ENCODE assay signal across 23 cellular contexts in the genomic region with DNA sequence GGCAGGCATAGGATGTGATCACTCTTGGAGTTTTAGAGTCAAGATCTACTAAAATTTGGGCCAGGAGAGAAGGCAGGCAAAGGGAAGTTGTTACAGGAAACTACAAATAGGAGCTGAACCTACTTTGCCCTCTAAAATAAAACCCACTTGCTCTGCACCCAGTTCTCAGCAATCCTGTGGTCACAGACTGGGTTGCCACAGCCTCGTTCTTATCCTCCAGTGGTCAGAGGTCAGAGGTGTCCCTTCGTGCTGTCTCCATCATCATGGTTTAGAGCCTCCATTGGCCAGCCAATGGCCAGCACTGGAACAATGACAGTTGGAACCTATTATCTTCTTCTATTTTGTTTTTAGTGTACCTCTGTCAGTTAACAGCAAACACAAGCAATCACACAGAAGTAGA.
DNase-seq lines count a peak whose midpoint lies in the region; ATAC-seq, FAIRE-seq and TF ChIP-seq lines count a peak whose summit lies in the region.
"Had no signal": no experiment of that assay in that cellular context is flagged by ENCODE, and none has a peak within 500 bp of the region (broad histone marks: within the 10 kb centered on the region; RNA-seq: fewer than 3 reads in every experiment).

No MANE protein-coding gene starts in this region.

- no peak for TF ChIP-seq CTCF in GM12878 (IDR thresholded peaks at IDR 0.05 in 2 of 3, conservative IDR thresholded peaks at IDR 0.05 in 1 of 3; ENCODE audit: control insufficient read depth in 2 of 3, extremely low read depth in 1 of 3, insufficient read depth in 1 of 3, low read depth in 3 of 3, low read length in 3 of 3)

- H3K9ac ChIP-seq in GM12878 (ENCODE audit: control insufficient read depth, insufficient read depth, low read length) (no peak overlapping the region), neuronal stem cell (ENCODE audit: low read depth, low read length, poor library complexity) (no peak overlapping the region)

- ATAC-seq in GM18907 (IDR thresholded peaks at IDR 0.05; ENCODE audit: unreplicated experiment) (peak; percentile 47), GM12878 (peak; percentile 31), HG03095 (IDR thresholded peaks at IDR 0.05; ENCODE audit: unreplicated experiment) (no peak)
- ATAC-seq: GM23338, Panc1, SK-N-SH treated with all-trans-retinoic acid at 6 μM for 48 hours had no signal

- no peak overlapping the region; the same call in 1 of the 2 replicates for H3K4me3 ChIP-seq in GM12878
- no peak overlapping the region for H3K4me3 ChIP-seq in neuronal stem cell (ENCODE audit: low read length in 2 of 2)
- H3K4me3 ChIP-seq: GM23338 had no signal

- no peak overlapping the region for H2BK15ac ChIP-seq in neuronal stem cell (ENCODE audit: low read length)

- H3K23ac ChIP-seq in neuronal stem cell (ENCODE audit: low read depth, low read length, poor library complexity) = no peak overlapping the region

- no peak overlapping the region for H2BK12ac ChIP-seq in neuronal stem cell (ENCODE audit: low read length)

- no peaks in the 10 kb centered on the region for H3K79me2 ChIP-seq in GM12878 (ENCODE audit: control insufficient read depth, insufficient read depth, low read length)

- no peak overlapping the region for H3K4ac ChIP-seq in neuronal stem cell (ENCODE audit: low read length)

- 0 out of 2 replicates have a peak, but pooled peaks cover 4% of the 10 kb centered on the region for H3K4me1 ChIP-seq in GM12878 (ENCODE audit: control insufficient read depth, insufficient read depth, low read length)
- peaks cover 7 to 19% of the 10 kb centered on the region in 2 donors for H3K4me1 ChIP-seq in neuronal stem cell (ENCODE audit: control insufficient read depth in 2 of 2, insufficient read depth in 1 of 2, low read depth in 1 of 2, low read length in 2 of 2)

- H3K27me3 ChIP-seq in GM12878 (replicated peaks in 1 of 2; ENCODE audit: control insufficient read depth in 2 of 2, insufficient read depth in 2 of 2, low read length in 1 of 2) = no peaks in the 10 kb centered on the region
- no peaks in the 10 kb centered on the region for H3K27me3 ChIP-seq in neuronal stem cell (ENCODE audit: control insufficient read depth in 3 of 3, insufficient read depth in 3 of 3, low read depth in 1 of 3, low read length in 3 of 3)

- no peaks in the 10 kb centered on the region for H4K20me1 ChIP-seq in GM12878 (ENCODE audit: control insufficient read depth, insufficient read depth)

- H3K18ac ChIP-seq in neuronal stem cell (ENCODE audit: low read length) = no peak overlapping the region

- H3K27ac ChIP-seq in GM12878 (ENCODE audit: control insufficient read depth, insufficient read depth) (no peak overlapping the region; the same call in 1 of the 2 replicates), neuronal stem cell (replicated peaks; ENCODE audit: low read length) (no peak overlapping the region)

- no peak overlapping the region for H2AK5ac ChIP-seq in neuronal stem cell (ENCODE audit: low read depth, low read length)

- H3K36me3 Mint-ChIP-seq in activated T-cell treated with anti-CD3 and anti-CD28 coated beads, Interleukin-2, amount 50 U/mL, for 24 hours (ENCODE audit: low read depth) = no peaks in the 10 kb centered on the region

- peaks cover 3% of the 10 kb centered on the region for H3K27me3 Mint-ChIP-seq in activated T-cell treated with anti-CD3 and anti-CD28 coated beads, Interleukin-2, amount 50 U/mL, for 24 hours

- no peak overlapping the region for H3K4me3 Mint-ChIP-seq in activated T-cell treated with anti-CD3 and anti-CD28 coated beads, Interleukin-2, amount 50 U/mL, for 24 hours
- H3K4me3 Mint-ChIP-seq: GM23338 had no signal

- no peak for TF ChIP-seq RAD21 in GM12878 (IDR thresholded peaks at IDR 0.05; ENCODE audit: insufficient read depth, low read depth, low read length)

- RAD21 ChIA-PET in GM12878 (lab: Charles Lee; ENCODE audit: unreplicated experiment) = no interaction called here

- H3K4me2 ChIP-seq in GM12878 (ENCODE audit: control insufficient read depth, insufficient read depth) (peak overlapping the region; percentile 25; the same call in 1 of the 2 replicates), neuronal stem cell (ENCODE audit: insufficient read depth, low read length, poor library complexity, severe bottlenecking) (no peak overlapping the region)
- H3K4me2 ChIP-seq: GM23338 had no signal

- DNase-seq in MV-4-11 (lab: John Stamatoyannopoulos, UW) (peak; percentile 84), GM12878 (ENCODE audit: low read depth, low spot score) (no peak), neuronal stem cell (ENCODE audit: low spot score) (no peak), NOMO-1 (lab: John Stamatoyannopoulos, UW; ENCODE audit: unreplicated experiment in 2 of 2) (no peak)
- DNase-seq in activated T-cell treated with anti-CD3 and anti-CD28 coated beads, Interleukin-2, amount 50 U/mL, for 24 hours = no peak
- DNase-seq: DMS53, EL, GF-D8, HCEC 1CT, MM.1S, NCI-H1092, NCI-H1436, NCI-H187 treated with DMSO at 0.1 percent for 48 hours, NCI-H2107, NCI-H446 treated with DMSO at 0.1 percent for 48 hours, NCI-H526 treated with DMSO at 0.1 percent for 48 hours had no signal

- no peak overlapping the region for H3K27ac Mint-ChIP-seq in activated T-cell treated with anti-CD3 and anti-CD28 coated beads, Interleukin-2, amount 50 U/mL, for 24 hours
- H3K27ac Mint-ChIP-seq: GM23338 had no signal

- CTCF ChIA-PET in GM12878 (lab: Yijun Ruan, JAX) = interaction anchor here (1.2 kb wide), 1 partner anchor 192 kb away, joined by 3 read pairs; no protein-coding TSS in a partner anchor

- no peak for FAIRE-seq in GM12878 (lab: Jason Lieb, UNC)
- FAIRE-seq: A204.1, D721Med had no signal

- no peak overlapping the region for H2BK120ac ChIP-seq in neuronal stem cell (ENCODE audit: low read depth, low read length)

- SMC1A ChIA-PET in GM12878 (lab: Charles Lee; ENCODE audit: uncharacterized antibody, unreplicated experiment) = interaction anchor here (0.6 kb wide), 1 partner anchor 256 kb away, joined by 3 read pairs; no protein-coding TSS in a partner anchor

- H3K36me3 ChIP-seq in GM12878 (ENCODE audit: control insufficient read depth in 2 of 2, insufficient read depth in 2 of 2, low read length in 1 of 2) = no peaks in the 10 kb centered on the region
- no peaks in the 10 kb centered on the region for H3K36me3 ChIP-seq in neuronal stem cell (replicated peaks in 1 of 2; ENCODE audit: control insufficient read depth in 2 of 2, insufficient read depth in 2 of 2, low read length in 2 of 2)

- intact Hi-C loops in GM12878 (cut with micrococcal nuclease; ENCODE audit: unreplicated experiment) = no loop called here

- H3K9me3 ChIP-seq in GM12878 (replicated peaks; ENCODE audit: control insufficient read depth, insufficient read depth, low read length) = peaks cover 1% of the 10 kb centered on the region; the same call in 1 of the 3 replicates
- peaks cover 0 to 26% of the 10 kb centered on the region in 2 donors for H3K9me3 ChIP-seq in neuronal stem cell (replicated peaks in 1 of 2; ENCODE audit: control insufficient read depth in 2 of 2, insufficient read depth in 1 of 2, low read depth in 1 of 2, low read length in 2 of 2)

- no peak for TF ChIP-seq EP300 in GM12878 (IDR thresholded peaks at IDR 0.05; ENCODE audit: borderline replicate concordance in 1 of 2, control insufficient read depth in 1 of 2, low read depth in 2 of 2, low read length in 2 of 2)

- H3K9me3 Mint-ChIP-seq in activated T-cell treated with anti-CD3 and anti-CD28 coated beads, Interleukin-2, amount 50 U/mL, for 24 hours = no peaks in the 10 kb centered on the region

- in situ Hi-C loops in GM12878 (cut with MboI) = no loop called here

- no peak for TF ChIP-seq POLR2A in GM12878 (IDR thresholded peaks at IDR 0.05; ENCODE audit: low read depth, low read length)

- no peak overlapping the region for H4K8ac ChIP-seq in neuronal stem cell (ENCODE audit: low read depth, low read length)

- no peak overlapping the region for H2BK5ac ChIP-seq in neuronal stem cell (ENCODE audit: low read length)

- WGBS in GM12878 (ENCODE audit: insufficient coverage, insufficient replicate concordance, low lambda C conversion rate, missing lambda C conversion rate) = 3% methylated on average over 2 of the region's 2 CpGs
- no CpG with 5 or more reads among the region's 2 CpGs for WGBS in neuronal stem cell (ENCODE audit: extremely low coverage in 2 of 2, insufficient read length in 2 of 2, insufficient replicate concordance in 1 of 2), 2 donors

- H2AFZ ChIP-seq in GM12878 (ENCODE audit: control insufficient read depth, low read depth, low read length) (no peak overlapping the region), neuronal stem cell (ENCODE audit: low read length) (peak overlapping the region; percentile 19)

- no peaks in the 10 kb centered on the region for H3K79me1 ChIP-seq in neuronal stem cell (ENCODE audit: low read depth, low read length)

- BruUV-seq in GM12878 (replicated peaks; lab: Mats Ljungman, UMichigan) = no TSS peak

- H4K91ac ChIP-seq in neuronal stem cell (ENCODE audit: low read depth, low read length, poor library complexity) = no peak overlapping the region

- no peak overlapping the region for H3K14ac ChIP-seq in neuronal stem cell (ENCODE audit: low read length)

- POLR2A ChIA-PET in GM12878 (lab: Charles Lee) = no interaction called here

- H3K4me1 Mint-ChIP-seq in activated T-cell treated with anti-CD3 and anti-CD28 coated beads, Interleukin-2, amount 50 U/mL, for 24 hours (ENCODE audit: low read depth) = no peaks in the 10 kb centered on the region
- H3K4me1 Mint-ChIP-seq: GM23338 had no signal

TF ChIP-seq in GM12878, 131 proteins besides CTCF, POLR2A, EP300 and RAD21:
- TF ChIP-seq SIN3A (IDR thresholded peaks at IDR 0.05; ENCODE audit: low read depth, low read length) (no peak), SP1 (IDR thresholded peaks at IDR 0.05; ENCODE audit: low read depth, low read length) (no peak), SREBF2 (IDR thresholded peaks at IDR 0.05; ENCODE audit: low read length) (no peak)
